ENCODE assay signal across 17 cellular contexts in genomic region chr14:57963071-57963470, GRCh38.
A peak's percentile ranks its signal among the peaks of the same experiment; 100 is the strongest.
DNase-seq lines count a peak whose midpoint lies in the region; ATAC-seq and TF ChIP-seq lines count a peak whose summit lies in the region.
"Had no signal": no experiment of that assay in that cellular context is flagged by ENCODE, and none has a peak within 500 bp of the region (broad histone marks: within the 10 kb centered on the region; RNA-seq: fewer than 3 reads in every experiment).

No MANE protein-coding gene starts in this region.

- no peak for TF ChIP-seq CTCF in thyroid gland (IDR thresholded peaks at IDR 0.05)

- DNase-seq in cerebellar cortex (ENCODE audit: low spot score) (peak; percentile 59), retina (peak; percentile 18), aorta (no peak), thyroid gland (no peak), posterior vena cava (ENCODE audit: low spot score) (no peak)
- no peak for DNase-seq in stimulated activated CD4-positive, alpha-beta T cell treated with anti-CD3 and anti-CD28 coated beads, Interleukin-4, amount 100 ng/mL, for 1 hour
- DNase-seq: BE2C; CD4-positive, alpha-beta T cell; EL; HCEC 1CT; Kasumi-1; MM.1S; NCI-H1105; NCI-H1694; NCI-H2227 treated with DMSO at 0.1 percent for 48 hours had no signal

- no peaks in the 10 kb centered on the region for H3K36me3 ChIP-seq in iPS-20b (ENCODE audit: insufficient read depth, low read depth, low read length)
- H3K36me3 ChIP-seq in aorta (ENCODE audit: control insufficient read depth in 1 of 2, insufficient read depth in 2 of 2, low read length in 1 of 2): no peaks in the 10 kb centered on the region
- H3K36me3 ChIP-seq in thyroid gland: no peaks in the 10 kb centered on the region
- H3K36me3 ChIP-seq: BE2C had no signal

- H3K4me3 ChIP-seq in iPS-20b (ENCODE audit: low read length) (no peak overlapping the region), aorta (ENCODE audit: low read length in 2 of 2) (no peak overlapping the region), thyroid gland (replicated peaks in 1 of 3) (no peak overlapping the region)

- no peaks in the 10 kb centered on the region for H3K27me3 ChIP-seq in iPS-20b (ENCODE audit: insufficient read depth, low read length)
- no peaks in the 10 kb centered on the region for H3K27me3 ChIP-seq in aorta (ENCODE audit: control insufficient read depth in 1 of 2, insufficient read depth in 2 of 2, low read length in 1 of 2)
- H3K27me3 ChIP-seq in thyroid gland: no peaks in the 10 kb centered on the region
- H3K27me3 ChIP-seq: BE2C had no signal

- peak overlapping the region; percentile 22 for H3K9ac ChIP-seq in iPS-20b (ENCODE audit: low read depth, low read length)

- peak; percentile 62 for ATAC-seq in aorta (ENCODE audit: low FRiP score)
- ATAC-seq: Panc1 had no signal

- H3K27ac ChIP-seq in iPS-20b (ENCODE audit: low read length) (no peak overlapping the region), aorta (ENCODE audit: low read depth in 1 of 2, low read length in 2 of 2) (peak overlapping the region in 1 of 2 donors; percentile 72), thyroid gland (no peak overlapping the region)

- no peaks in the 10 kb centered on the region for H3K9me3 ChIP-seq in iPS-20b (ENCODE audit: insufficient read depth, low read depth, low read length)
- H3K9me3 ChIP-seq in aorta (ENCODE audit: control insufficient read depth, low read length): no peaks in the 10 kb centered on the region
- H3K9me3 ChIP-seq in thyroid gland: no peaks in the 10 kb centered on the region
- H3K9me3 ChIP-seq: BE2C had no signal

- H3K4me1 ChIP-seq in iPS-20b (ENCODE audit: insufficient read depth, low read length) (peaks cover 12% of the 10 kb centered on the region; the same call in 1 of the 2 replicates), aorta (ENCODE audit: control insufficient read depth in 1 of 2, insufficient read depth in 2 of 2, low read length in 2 of 2) (peaks cover 7 to 13% of the 10 kb centered on the region in 2 donors), thyroid gland (peaks cover 0 to 21% of the 10 kb centered on the region in 2 donors)
- H3K4me1 ChIP-seq: BE2C had no signal

- TF ChIP-seq POLR2A in thyroid gland (IDR thresholded peaks at IDR 0.05): no peak

- intact Hi-C loops in aorta (cut with DNase I) (loop anchor here (5.0 to 10.0 kb wide), 2 partner anchors 109 to 128 kb away; no protein-coding TSS in a partner anchor), thyroid gland (cut with DNase I) (no loop called here), posterior vena cava (cut with DNase I) (no loop called here)

- 65 to 69% methylated on average over 2 of the region's 2 CpGs for WGBS in aorta, 2 donors
- 79 to 98% methylated on average over 2 of the region's 2 CpGs for WGBS in thyroid gland, 2 donors

Comparison
In these comparisons a context has a peak if more than half of its experiments do, and no peak if none do; other contexts are left out.
1. DNase-seq: peak in cerebellar cortex (single experiment) and retina (single experiment); none in aorta (0 of 2), thyroid gland (0 of 2), stimulated activated CD4-positive, alpha-beta T cell treated with anti-CD3 and anti-CD28 coated beads, Interleukin-4, amount 100 ng/mL, for 1 hour (single experiment) and posterior vena cava (single experiment).
2. intact Hi-C loops: an anchor here in aorta (5.0 to 10.0 kb wide); none called in thyroid gland and posterior vena cava.